Comparison of ENCODE assay signal across 1 cellular context in the genomic region with DNA sequence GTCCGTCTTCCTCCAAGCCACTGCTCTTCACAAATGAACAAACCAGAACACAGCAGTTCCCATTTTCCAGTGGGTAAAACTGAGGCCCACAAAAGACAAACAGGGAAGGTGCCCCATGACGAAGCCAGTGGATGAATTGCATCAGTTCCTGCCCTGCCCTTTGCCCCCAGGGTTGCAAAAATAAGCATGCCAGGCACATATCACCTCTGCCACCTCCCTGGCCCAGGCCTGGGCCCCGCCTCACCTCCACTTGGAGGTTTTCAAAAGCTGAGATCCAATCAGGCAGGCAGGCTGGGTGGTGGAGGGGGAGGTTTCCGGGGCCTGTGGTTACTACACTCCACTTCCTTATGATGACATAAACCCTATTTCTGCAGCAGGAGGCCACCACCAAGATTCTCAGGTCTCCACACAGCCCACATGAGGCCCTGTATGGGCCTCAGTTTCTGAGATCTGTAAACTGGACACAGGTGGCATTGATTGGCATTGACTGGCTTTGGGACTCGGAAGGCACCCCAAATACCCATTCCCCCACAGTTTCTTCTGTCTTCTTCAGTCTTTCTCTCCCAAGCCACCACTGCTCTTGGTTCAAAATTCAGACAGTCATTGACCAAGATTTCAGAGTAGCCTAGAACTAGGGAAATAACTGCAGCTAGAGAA.
TF ChIP-seq lines count a peak whose summit lies in the region.

No MANE protein-coding gene starts in this region.

TF ChIP-seq in GM12878, 131 proteins besides CTCF, POLR2A, EP300 and RAD21 (continued from another document):
- TF ChIP-seq ZBTB40 (IDR thresholded peaks at IDR 0.05; ENCODE audit: borderline replicate concordance) = peak; percentile 53; the same call in 1 of the 2 replicates
